1 cellular context compared by ENCODE assay signal in the genomic region with DNA sequence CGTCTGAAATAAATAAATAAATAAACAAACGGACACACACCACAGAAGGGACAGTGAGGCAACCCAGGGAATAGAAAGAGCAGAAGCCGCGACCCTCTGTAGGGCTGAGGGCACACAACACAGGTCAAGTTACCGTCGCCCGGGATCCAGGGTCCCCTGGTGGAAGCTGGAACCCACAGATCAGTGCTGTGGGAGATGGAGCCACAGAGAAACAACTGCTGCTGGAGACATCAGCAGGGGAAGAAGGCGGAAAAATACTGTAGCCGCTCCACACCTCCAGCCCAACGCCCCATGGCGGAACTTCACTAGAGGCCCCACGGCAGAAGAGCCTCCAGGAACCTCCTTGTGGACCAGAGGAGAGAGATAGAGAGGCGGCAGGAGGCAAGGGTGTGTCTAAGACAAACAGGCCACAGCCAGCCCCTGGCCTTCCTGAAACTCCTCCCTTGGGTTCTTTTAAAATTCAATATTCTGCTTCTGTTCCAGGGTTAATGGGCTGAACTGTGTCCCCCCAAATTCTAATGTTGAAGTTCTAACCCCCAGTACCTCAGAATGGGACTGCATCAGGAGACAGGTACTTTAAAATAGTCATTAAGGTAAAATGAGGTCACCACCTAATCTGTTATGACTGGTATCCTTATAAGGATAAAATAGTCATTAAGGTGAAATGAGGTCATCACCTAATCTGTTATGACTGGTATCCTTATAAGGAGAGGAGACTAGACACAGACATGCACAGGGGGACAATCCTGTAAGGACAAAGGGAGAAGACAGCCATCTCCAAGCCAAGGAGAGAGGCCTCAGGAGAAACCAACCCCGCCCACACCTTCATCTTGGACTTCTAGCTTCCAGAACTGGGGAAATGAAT.
TF ChIP-seq lines count a peak whose summit lies in the region.

No MANE protein-coding gene starts in this region.

TF ChIP-seq in K562, 482 proteins besides CTCF, POLR2A, EP300 and RAD21 (continued from another document and continues in another):
- TF ChIP-seq ZNF609 (CRISPR knock-in tag; IDR thresholded peaks at IDR 0.05; ENCODE audit: borderline replicate concordance) (no peak), NCOA1 (IDR thresholded peaks at IDR 0.05; ENCODE audit: low read depth) (peak; percentile 73; the same call in 1 of the 2 replicates), ZNF655 (CRISPR knock-in tag; IDR thresholded peaks at IDR 0.05) (no peak), GTF2B (IDR thresholded peaks at IDR 0.05; ENCODE audit: extremely low read depth, insufficient read length) (no peak), PTRF (tag; IDR thresholded peaks at IDR 0.05) (0 out of 2 replicates have a peak, but pooled peaks have one; percentile 20), HMG20A (CRISPR knock-in tag; conservative IDR thresholded peaks at IDR 0.05) (no peak), E2F8 (IDR thresholded peaks at IDR 0.05; ENCODE audit: low read depth, partially characterized antibody) (no peak), RBM25 (IDR thresholded peaks at IDR 0.05; ENCODE audit: low read depth, low read length, severe bottlenecking) (no peak), ZNF263 (CRISPR knock-in tag; IDR thresholded peaks at IDR 0.05; ENCODE audit: borderline replicate concordance) (no peak), NFXL1 (CRISPR knock-in tag; IDR thresholded peaks at IDR 0.05) (no peak), NELFE (IDR thresholded peaks at IDR 0.05; ENCODE audit: insufficient read depth, insufficient read length) (no peak), ZBTB7A (IDR thresholded peaks at IDR 0.05; ENCODE audit: borderline replicate concordance, control insufficient read depth, low read depth, low read length) (no peak), CREBBP (IDR thresholded peaks at IDR 0.05; ENCODE audit: low read depth, low read length) (no peak), BCLAF1 (IDR thresholded peaks at IDR 0.05; ENCODE audit: borderline replicate concordance in 1 of 2, control insufficient read depth in 1 of 2, low read depth in 2 of 2, low read length in 1 of 2) (no peak), ZNF644 (tag; IDR thresholded peaks at IDR 0.05; ENCODE audit: low read depth) (no peak), SAP30 (IDR thresholded peaks at IDR 0.05; ENCODE audit: borderline replicate concordance, insufficient read depth, low read depth, low read length, poor library complexity, severe bottlenecking) (no peak), NFIC (IDR thresholded peaks at IDR 0.05) (no peak), FOSL1 (tag; conservative IDR thresholded peaks at IDR 0.05) (peak; percentile 85), GABPA (tag; conservative IDR thresholded peaks at IDR 0.05; ENCODE audit: low read depth) (no peak; the same call in 1 of the 2 replicates), NR2C2 (CRISPR knock-in tag; IDR thresholded peaks at IDR 0.05) (no peak), NR2C2 (tag; IDR thresholded peaks at IDR 0.05) (no peak; the same call in none of the 2 replicates), TFAM (CRISPR knock-in tag; conservative IDR thresholded peaks at IDR 0.05) (no peak), ZSCAN32 (CRISPR knock-in tag; IDR thresholded peaks at IDR 0.05) (no peak), CREB3L1 (IDR thresholded peaks at IDR 0.05; ENCODE audit: borderline replicate concordance, low read depth) (no peak), TSC22D4 (tag; IDR thresholded peaks at IDR 0.05) (no peak), E2F3 (CRISPR knock-in tag; IDR thresholded peaks at IDR 0.05) (no peak), PKNOX1 (IDR thresholded peaks at IDR 0.05) (0 out of 2 replicates have a peak, but pooled peaks have one; percentile 17), ARID2 (IDR thresholded peaks at IDR 0.05) (no peak), NONO (IDR thresholded peaks at IDR 0.05; ENCODE audit: low read depth in 2 of 2, low read length in 1 of 2) (peak in 1 of 2 experiments; percentile 19; a peak in 1 of 4 replicates), ZNF584 (CRISPR knock-in tag; IDR thresholded peaks at IDR 0.05; ENCODE audit: low read depth) (peak; percentile 86)
- TF ChIP-seq, protein P1, sequence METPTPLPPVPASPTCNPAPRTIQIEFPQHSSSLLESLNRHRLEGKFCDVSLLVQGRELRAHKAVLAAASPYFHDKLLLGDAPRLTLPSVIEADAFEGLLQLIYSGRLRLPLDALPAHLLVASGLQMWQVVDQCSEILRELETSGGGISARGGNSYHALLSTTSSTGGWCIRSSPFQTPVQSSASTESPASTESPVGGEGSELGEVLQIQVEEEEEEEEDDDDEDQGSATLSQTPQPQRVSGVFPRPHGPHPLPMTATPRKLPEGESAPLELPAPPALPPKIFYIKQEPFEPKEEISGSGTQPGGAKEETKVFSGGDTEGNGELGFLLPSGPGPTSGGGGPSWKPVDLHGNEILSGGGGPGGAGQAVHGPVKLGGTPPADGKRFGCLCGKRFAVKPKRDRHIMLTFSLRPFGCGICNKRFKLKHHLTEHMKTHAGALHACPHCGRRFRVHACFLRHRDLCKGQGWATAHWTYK (CRISPR knock-in tag; IDR thresholded peaks at IDR 0.05), result no peak
- TF ChIP-seq, protein P2, sequence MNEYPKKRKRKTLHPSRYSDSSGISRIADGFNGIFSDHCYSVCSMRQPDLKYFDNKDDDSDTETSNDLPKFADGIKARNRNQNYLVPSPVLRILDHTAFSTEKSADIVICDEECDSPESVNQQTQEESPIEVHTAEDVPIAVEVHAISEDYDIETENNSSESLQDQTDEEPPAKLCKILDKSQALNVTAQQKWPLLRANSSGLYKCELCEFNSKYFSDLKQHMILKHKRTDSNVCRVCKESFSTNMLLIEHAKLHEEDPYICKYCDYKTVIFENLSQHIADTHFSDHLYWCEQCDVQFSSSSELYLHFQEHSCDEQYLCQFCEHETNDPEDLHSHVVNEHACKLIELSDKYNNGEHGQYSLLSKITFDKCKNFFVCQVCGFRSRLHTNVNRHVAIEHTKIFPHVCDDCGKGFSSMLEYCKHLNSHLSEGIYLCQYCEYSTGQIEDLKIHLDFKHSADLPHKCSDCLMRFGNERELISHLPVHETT (CRISPR knock-in tag; conservative IDR thresholded peaks at IDR 0.05 in 1 of 2, IDR thresholded peaks at IDR 0.05 in 1 of 2), result peak in 1 of 2 experiments; percentile 15; a peak in 1 of 4 replicates
- TF ChIP-seq, protein P3, sequence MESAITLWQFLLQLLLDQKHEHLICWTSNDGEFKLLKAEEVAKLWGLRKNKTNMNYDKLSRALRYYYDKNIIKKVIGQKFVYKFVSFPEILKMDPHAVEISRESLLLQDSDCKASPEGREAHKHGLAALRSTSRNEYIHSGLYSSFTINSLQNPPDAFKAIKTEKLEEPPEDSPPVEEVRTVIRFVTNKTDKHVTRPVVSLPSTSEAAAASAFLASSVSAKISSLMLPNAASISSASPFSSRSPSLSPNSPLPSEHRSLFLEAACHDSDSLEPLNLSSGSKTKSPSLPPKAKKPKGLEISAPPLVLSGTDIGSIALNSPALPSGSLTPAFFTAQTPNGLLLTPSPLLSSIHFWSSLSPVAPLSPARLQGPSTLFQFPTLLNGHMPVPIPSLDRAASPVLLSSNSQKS (CRISPR knock-in tag; IDR thresholded peaks at IDR 0.05), result no peak
